2 cellular contexts compared by ENCODE assay signal in the genomic region with DNA sequence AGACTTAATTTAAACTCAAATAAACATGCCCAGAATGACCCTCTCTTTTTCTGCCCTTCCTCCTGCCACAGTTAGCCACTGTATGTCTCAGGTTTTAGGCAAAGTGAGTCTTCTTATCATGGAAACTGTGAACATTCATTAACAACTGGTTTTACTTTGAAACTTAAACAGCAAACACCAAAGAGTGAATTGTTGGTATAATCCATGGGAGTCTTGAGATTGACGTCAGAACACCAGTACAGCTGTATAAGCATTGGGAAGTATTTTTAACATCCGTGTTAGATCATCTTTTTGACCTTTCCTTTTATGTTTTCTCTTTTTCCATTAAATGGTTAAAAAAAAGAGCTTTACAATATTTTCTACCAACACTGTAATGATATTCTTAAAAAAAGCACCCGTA.
TF ChIP-seq lines count a peak whose summit lies in the region.

No MANE protein-coding gene starts in this region.

TF ChIP-seq in GM12891, 5 proteins besides CTCF, POLR2A, EP300 and RAD21:
- TF ChIP-seq POLR2AphosphoS5 (IDR thresholded peaks at IDR 0.05; ENCODE audit: low read depth, low read length) (no peak), TAF1 (IDR thresholded peaks at IDR 0.05; ENCODE audit: low read depth, low read length) (no peak), SPI1 (IDR thresholded peaks at IDR 0.05; ENCODE audit: low read depth, low read length) (no peak), POU2F2 (IDR thresholded peaks at IDR 0.05; ENCODE audit: low read depth, low read length) (no peak), PAX5 (IDR thresholded peaks at IDR 0.05; ENCODE audit: insufficient read depth, low read length, severe bottlenecking) (no peak)

TF ChIP-seq in HepG2, 621 proteins besides CTCF, POLR2A, EP300 and RAD21:
- TF ChIP-seq, protein P1, sequence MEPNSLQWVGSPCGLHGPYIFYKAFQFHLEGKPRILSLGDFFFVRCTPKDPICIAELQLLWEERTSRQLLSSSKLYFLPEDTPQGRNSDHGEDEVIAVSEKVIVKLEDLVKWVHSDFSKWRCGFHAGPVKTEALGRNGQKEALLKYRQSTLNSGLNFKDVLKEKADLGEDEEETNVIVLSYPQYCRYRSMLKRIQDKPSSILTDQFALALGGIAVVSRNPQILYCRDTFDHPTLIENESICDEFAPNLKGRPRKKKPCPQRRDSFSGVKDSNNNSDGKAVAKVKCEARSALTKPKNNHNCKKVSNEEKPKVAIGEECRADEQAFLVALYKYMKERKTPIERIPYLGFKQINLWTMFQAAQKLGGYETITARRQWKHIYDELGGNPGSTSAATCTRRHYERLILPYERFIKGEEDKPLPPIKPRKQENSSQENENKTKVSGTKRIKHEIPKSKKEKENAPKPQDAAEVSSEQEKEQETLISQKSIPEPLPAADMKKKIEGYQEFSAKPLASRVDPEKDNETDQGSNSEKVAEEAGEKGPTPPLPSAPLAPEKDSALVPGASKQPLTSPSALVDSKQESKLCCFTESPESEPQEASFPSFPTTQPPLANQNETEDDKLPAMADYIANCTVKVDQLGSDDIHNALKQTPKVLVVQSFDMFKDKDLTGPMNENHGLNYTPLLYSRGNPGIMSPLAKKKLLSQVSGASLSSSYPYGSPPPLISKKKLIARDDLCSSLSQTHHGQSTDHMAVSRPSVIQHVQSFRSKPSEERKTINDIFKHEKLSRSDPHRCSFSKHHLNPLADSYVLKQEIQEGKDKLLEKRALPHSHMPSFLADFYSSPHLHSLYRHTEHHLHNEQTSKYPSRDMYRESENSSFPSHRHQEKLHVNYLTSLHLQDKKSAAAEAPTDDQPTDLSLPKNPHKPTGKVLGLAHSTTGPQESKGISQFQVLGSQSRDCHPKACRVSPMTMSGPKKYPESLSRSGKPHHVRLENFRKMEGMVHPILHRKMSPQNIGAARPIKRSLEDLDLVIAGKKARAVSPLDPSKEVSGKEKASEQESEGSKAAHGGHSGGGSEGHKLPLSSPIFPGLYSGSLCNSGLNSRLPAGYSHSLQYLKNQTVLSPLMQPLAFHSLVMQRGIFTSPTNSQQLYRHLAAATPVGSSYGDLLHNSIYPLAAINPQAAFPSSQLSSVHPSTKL (CRISPR knock-in tag; IDR thresholded peaks at IDR 0.05): no peak
- TF ChIP-seq TMF1 (CRISPR knock-in tag; IDR thresholded peaks at IDR 0.05; ENCODE audit: low read depth) (no peak), FOXK1 (CRISPR knock-in tag; IDR thresholded peaks at IDR 0.05; ENCODE audit: borderline replicate concordance, low read depth) (no peak), ZNF12 (CRISPR knock-in tag; IDR thresholded peaks at IDR 0.05) (no peak), RFX5 (IDR thresholded peaks at IDR 0.05; ENCODE audit: low read depth, low read length) (no peak), PRMT3 (CRISPR knock-in tag; IDR thresholded peaks at IDR 0.05; ENCODE audit: borderline replicate concordance, low read depth) (no peak), ZNF143 (CRISPR knock-in tag; IDR thresholded peaks at IDR 0.05) (no peak), ZNF235 (CRISPR knock-in tag; IDR thresholded peaks at IDR 0.05; ENCODE audit: borderline replicate concordance) (no peak), NONO (IDR thresholded peaks at IDR 0.05) (no peak), NONO (CRISPR knock-in tag; conservative IDR thresholded peaks at IDR 0.05) (no peak), IRX3 (CRISPR knock-in tag; IDR thresholded peaks at IDR 0.05; ENCODE audit: borderline replicate concordance, low read depth) (no peak), ZNF724P (CRISPR knock-in tag; IDR thresholded peaks at IDR 0.05; ENCODE audit: borderline replicate concordance) (no peak), AKAP8 (CRISPR knock-in tag; IDR thresholded peaks at IDR 0.05) (no peak)
- TF ChIP-seq, protein P2, sequence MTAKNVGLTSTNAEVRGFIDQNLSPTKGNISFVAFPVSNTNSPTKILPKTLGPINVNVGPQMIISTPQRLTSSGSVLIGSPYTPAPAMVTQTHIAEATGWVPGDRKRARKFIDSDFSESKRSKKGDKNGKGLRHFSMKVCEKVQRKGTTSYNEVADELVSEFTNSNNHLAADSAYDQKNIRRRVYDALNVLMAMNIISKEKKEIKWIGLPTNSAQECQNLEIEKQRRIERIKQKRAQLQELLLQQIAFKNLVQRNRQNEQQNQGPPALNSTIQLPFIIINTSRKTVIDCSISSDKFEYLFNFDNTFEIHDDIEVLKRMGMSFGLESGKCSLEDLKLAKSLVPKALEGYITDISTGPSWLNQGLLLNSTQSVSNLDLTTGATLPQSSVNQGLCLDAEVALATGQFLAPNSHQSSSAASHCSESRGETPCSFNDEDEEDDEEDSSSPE (CRISPR knock-in tag; IDR thresholded peaks at IDR 0.05): no peak
- TF ChIP-seq, protein P3, sequence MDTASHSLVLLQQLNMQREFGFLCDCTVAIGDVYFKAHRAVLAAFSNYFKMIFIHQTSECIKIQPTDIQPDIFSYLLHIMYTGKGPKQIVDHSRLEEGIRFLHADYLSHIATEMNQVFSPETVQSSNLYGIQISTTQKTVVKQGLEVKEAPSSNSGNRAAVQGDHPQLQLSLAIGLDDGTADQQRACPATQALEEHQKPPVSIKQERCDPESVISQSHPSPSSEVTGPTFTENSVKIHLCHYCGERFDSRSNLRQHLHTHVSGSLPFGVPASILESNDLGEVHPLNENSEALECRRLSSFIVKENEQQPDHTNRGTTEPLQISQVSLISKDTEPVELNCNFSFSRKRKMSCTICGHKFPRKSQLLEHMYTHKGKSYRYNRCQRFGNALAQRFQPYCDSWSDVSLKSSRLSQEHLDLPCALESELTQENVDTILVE (CRISPR knock-in tag; IDR thresholded peaks at IDR 0.05): no peak
